In genomic region chr9:5820425-5820824, GRCh38 we compare ENCODE assay signal across 25 cellular contexts. TPM values are rescaled to one million over a fixed set of nuclear protein-coding genes. Genes with fewer than 3 reads are reported as not detected.
DNase-seq lines count a peak whose midpoint lies in the region; TF ChIP-seq lines count a peak whose summit lies in the region.
"Had no signal": no experiment of that assay in that cellular context is flagged by ENCODE, and none has a peak within 500 bp of the region (broad histone marks: within the 10 kb centered on the region; RNA-seq: fewer than 3 reads in every experiment).

No MANE protein-coding gene starts in this region.

- no peaks in the 10 kb centered on the region for H3K9me2 ChIP-seq in PC-9 (ENCODE audit: insufficient read depth)

- intact Hi-C loops in activated CD4-positive, alpha-beta T cell treated with anti-CD3 and anti-CD28 coated beads, Interleukin-2, amount 10 ng/mL, durations not matched to agents 24 days and 14 days (cut with micrococcal nuclease): no loop called here
- intact Hi-C loops in PC-9 (cut with micrococcal nuclease; ENCODE audit: unreplicated experiment): no loop called here

- DNase-seq in activated CD4-positive, alpha-beta T cell treated with anti-CD3 and anti-CD28 coated beads, Interleukin-2, amount 10 ng/mL, durations not matched to agents 24 days and 14 days: no peak
- no peak for DNase-seq in activated CD4-positive, alpha-beta T cell treated with anti-CD3 and anti-CD28 coated beads, Interleukin-2, amount 50 U/mL, for 1 hour
- DNase-seq in GM13977 (ENCODE audit: low spot score) (peak; percentile 23), PC-9 (no peak), NCI-H226 (no peak)
- DNase-seq in activated CD8-positive, alpha-beta memory T cell treated with anti-CD3 and anti-CD28 coated beads, Interleukin-2, amount 50 U/mL, for 4 hours: no peak
- DNase-seq: DMS53; GDM1; GM23248; H9; HFFc6; MM.1S; NCI-H1092; NCI-H1436; NCI-H187 treated with DMSO at 0.1 percent for 48 hours; NCI-H2227 treated with DMSO at 0.1 percent for 48 hours; NCI-H510A treated with DMSO at 0.1 percent for 48 hours; NCI-H748 treated with DMSO at 0.1 percent for 48 hours; NK-92 treated with Interleukin-12 subunit alpha and Interleukin-12 subunit beta, amount 100 ng/mL, for 24 hours; Peyer's patch had no signal

- peaks cover 18% of the 10 kb centered on the region; the same call in 1 of the 2 replicates for H3K36me3 ChIP-seq in PC-9 (ENCODE audit: low read depth)
- H3K36me3 ChIP-seq in parathyroid adenoma (ENCODE audit: control insufficient read depth, insufficient read depth, low read length): peaks cover 2% of the 10 kb centered on the region

- H3K36me3 Mint-ChIP-seq in activated CD4-positive, alpha-beta T cell treated with anti-CD3 and anti-CD28 coated beads, Interleukin-2, amount 10 ng/mL, durations not matched to agents 24 days and 14 days (ENCODE audit: low read depth): peaks cover 49% of the 10 kb centered on the region

- H4K20me1 ChIP-seq in PC-9 (ENCODE audit: insufficient read depth): no peaks in the 10 kb centered on the region

- H3K9me3 ChIP-seq in PC-9 (ENCODE audit: insufficient read depth, low read depth) (no peaks in the 10 kb centered on the region; the same call in 1 of the 2 replicates), parathyroid adenoma (ENCODE audit: control insufficient read depth, low read length) (no peaks in the 10 kb centered on the region)
- H3K9me3 ChIP-seq: Peyer's patch had no signal

- H3K4me1 ChIP-seq in PC-9 (replicated peaks; ENCODE audit: insufficient read depth) (peaks cover 32% of the 10 kb centered on the region), parathyroid adenoma (peaks cover 7% of the 10 kb centered on the region)
- H3K4me1 ChIP-seq: Peyer's patch had no signal

- H3K4me2 ChIP-seq in PC-9: no peak overlapping the region
- no peak overlapping the region for H3K4me2 ChIP-seq in parathyroid adenoma (ENCODE audit: low read length)

- peak overlapping the region; percentile 3 for H3K27ac Mint-ChIP-seq in activated CD4-positive, alpha-beta T cell treated with anti-CD3 and anti-CD28 coated beads, Interleukin-2, amount 10 ng/mL, durations not matched to agents 24 days and 14 days
- H3K27ac Mint-ChIP-seq: B cell, CD14-positive monocyte, H9, HFFc6 had no signal

- H3K4me3 ChIP-seq in PC-9: no peak overlapping the region
- H3K4me3 ChIP-seq in parathyroid adenoma (ENCODE audit: low read depth, low read length): no peak overlapping the region
- H3K4me3 ChIP-seq: GM23248, K562, Peyer's patch had no signal

- H3K27me3 ChIP-seq in PC-9 (ENCODE audit: insufficient read depth, low read depth) (no peaks in the 10 kb centered on the region), parathyroid adenoma (ENCODE audit: control insufficient read depth, insufficient read depth, low read length) (no peaks in the 10 kb centered on the region)
- H3K27me3 ChIP-seq: Peyer's patch had no signal

- peaks cover 23% of the 10 kb centered on the region for H3F3A ChIP-seq in PC-9 (ENCODE audit: insufficient read depth, low read depth)

- no peak overlapping the region for H3K4me3 Mint-ChIP-seq in activated CD4-positive, alpha-beta T cell treated with anti-CD3 and anti-CD28 coated beads, Interleukin-2, amount 10 ng/mL, durations not matched to agents 24 days and 14 days
- H3K4me3 Mint-ChIP-seq: B cell, CD14-positive monocyte, H9, HFFc6 had no signal

- in situ Hi-C loops in GM13977 (cut with MboI; ENCODE audit: low pct_unique_long_range_greater_than_20kb, low sequenced_read_pairs, unreplicated experiment): no loop called here

- H3K9me3 Mint-ChIP-seq in activated CD4-positive, alpha-beta T cell treated with anti-CD3 and anti-CD28 coated beads, Interleukin-2, amount 10 ng/mL, durations not matched to agents 24 days and 14 days: no peaks in the 10 kb centered on the region
- H3K9me3 Mint-ChIP-seq: H9, HFFc6 had no signal

- no peaks in the 10 kb centered on the region for H3K27me3 Mint-ChIP-seq in activated CD4-positive, alpha-beta T cell treated with anti-CD3 and anti-CD28 coated beads, Interleukin-2, amount 10 ng/mL, durations not matched to agents 24 days and 14 days
- H3K27me3 Mint-ChIP-seq: B cell had no signal

- H3K27ac ChIP-seq in PC-9 (peak overlapping the region; percentile 26; the same call in 1 of the 2 replicates), parathyroid adenoma (peak overlapping the region; percentile 25)
- H3K27ac ChIP-seq: GM23248, HL-60, Peyer's patch had no signal

- TF ChIP-seq CTCF in GM13977 (IDR thresholded peaks at IDR 0.05; ENCODE audit: extremely low read depth, insufficient read depth, missing control alignments): no peak
- TF ChIP-seq CTCF in PC-9 (conservative IDR thresholded peaks at IDR 0.05): no peak
- TF ChIP-seq CTCF in parathyroid adenoma (IDR thresholded peaks at IDR 0.05): no peak

- CTCF ChIA-PET in PC-9 (lab: Charles Lee): no interaction called here

- H3K9ac ChIP-seq in parathyroid adenoma: no peak overlapping the region
- H3K9ac ChIP-seq: GM23248 had no signal

- POLR2A ChIA-PET in PC-9 (lab: Charles Lee; ENCODE audit: unreplicated experiment): no interaction called here

- H2AFZ ChIP-seq in PC-9 (no peak overlapping the region), parathyroid adenoma (no peak overlapping the region)
- H2AFZ ChIP-seq: GM23248 had no signal

- BruUV-seq in PC-9 (replicated peaks; lab: Mats Ljungman, UMichigan): no TSS peak

- H3K79me2 ChIP-seq in PC-9 (ENCODE audit: low read depth) (peaks cover 17% of the 10 kb centered on the region; the same call in 1 of the 2 replicates), parathyroid adenoma (no peaks in the 10 kb centered on the region)

- H3K4me1 Mint-ChIP-seq in activated CD4-positive, alpha-beta T cell treated with anti-CD3 and anti-CD28 coated beads, Interleukin-2, amount 10 ng/mL, durations not matched to agents 24 days and 14 days: peaks cover 12% of the 10 kb centered on the region
- H3K4me1 Mint-ChIP-seq: H9 had no signal

RNA-seq across cellular contexts. Expression of gene ERMP1, which starts 12.5 kb away (rescaled TPM):
- total RNA-seq in activated CD4-positive, alpha-beta T cell treated with anti-CD3 and anti-CD28 coated beads, Interleukin-2, amount 10 ng/mL, durations not matched to agents 24 days and 14 days: 17.3 and 18.0 TPM in 2 replicates
- 51.0 and 64.6 TPM in 2 replicates for total RNA-seq in PC-9 (2021)
